Comparison of ENCODE assay signal across 12 cellular contexts in the genomic region with DNA sequence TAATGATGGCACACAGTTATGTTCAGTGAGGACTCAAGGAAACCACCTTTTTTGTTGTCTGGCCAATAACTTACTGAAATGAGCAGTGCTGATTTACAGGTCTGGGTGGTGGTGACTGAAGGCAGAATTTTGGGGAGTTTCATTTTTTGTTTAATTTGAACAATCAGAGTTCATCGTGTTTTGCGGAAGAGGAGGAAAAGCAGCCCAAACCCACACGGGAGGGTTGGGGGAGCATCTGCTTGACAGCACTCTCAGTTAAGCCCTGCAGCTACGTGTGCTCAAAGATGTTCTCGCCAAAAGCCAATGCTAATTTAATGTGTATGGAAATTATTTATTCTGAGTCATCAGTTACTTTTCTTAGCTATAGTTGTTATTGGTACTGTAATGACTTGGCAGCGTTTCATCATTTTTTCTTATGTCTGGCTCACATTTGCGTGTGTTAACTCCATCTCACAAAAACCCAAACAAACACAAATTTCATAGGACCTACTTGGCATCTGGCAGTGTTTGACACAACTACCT.
DNase-seq lines count a peak whose midpoint lies in the region; ATAC-seq, FAIRE-seq and TF ChIP-seq lines count a peak whose summit lies in the region.
"Had no signal": no experiment of that assay in that cellular context is flagged by ENCODE, and none has a peak within 500 bp of the region (broad histone marks: within the 10 kb centered on the region; RNA-seq: fewer than 3 reads in every experiment).

No MANE protein-coding gene starts in this region.

- H3K9me3 ChIP-seq in AG04450 (ENCODE audit: control insufficient read depth, insufficient read depth, low read length): no peaks in the 10 kb centered on the region
- H3K9me3 ChIP-seq: uterus had no signal

- intact Hi-C loops in lower leg skin (cut with DNase I; ENCODE audit: low total_unique reads): no loop called here

- ATAC-seq in activated CD4-positive, CD25-positive, alpha-beta regulatory T cell treated with anti-CD3 and anti-CD28 coated beads, Interleukin-2, amount 50 U/mL, for 24 hours: peak; percentile 84
- ATAC-seq: left ventricle myocardium superior had no signal

- WGBS in lower leg skin, 2 donors: 12 to 25% methylated on average over 7 of the region's 7 CpGs

- no peak for TF ChIP-seq POLR2A in lower leg skin (IDR thresholded peaks at IDR 0.05)

- H3K27me3 ChIP-seq in AG04450 (ENCODE audit: control insufficient read depth, insufficient read depth, low read length): no peaks in the 10 kb centered on the region
- H3K27me3 ChIP-seq: uterus had no signal

- no peak for FAIRE-seq in D721Med (lab: Jason Lieb, UNC)
- FAIRE-seq: TTC549 had no signal

- DNase-seq in AG04450 (ENCODE audit: low read depth, low spot score) (peak; percentile 83), GM12865 (ENCODE audit: low read depth) (peak; percentile 6), fibroblast of the conjunctiva (ENCODE audit: low read depth) (peak; percentile 86), lower leg skin (ENCODE audit: low spot score in 2 of 2) (no peak), D721Med (ENCODE audit: insufficient read length, low spot score) (no peak), iPS-NIHi11 (ENCODE audit: low spot score) (no peak), NCI-H2029 (lab: John Stamatoyannopoulos, UW) (no peak)
- DNase-seq: left ventricle myocardium superior, NCI-H774, uterus had no signal

- CTCF ChIA-PET in AG04450 (lab: Charles Lee): no interaction called here

- H3K4me3 ChIP-seq in AG04450 (ENCODE audit: low read depth, low read length) (no peak overlapping the region), GM12865 (ENCODE audit: low read depth, low read length) (no peak overlapping the region), lower leg skin (ENCODE audit: low read depth, poor library complexity, severe bottlenecking) (no peak overlapping the region)
- H3K4me3 ChIP-seq: uterus had no signal

- POLR2A ChIA-PET in AG04450 (lab: Yijun Ruan, JAX): no interaction called here

- no peak for TF ChIP-seq CTCF in AG04450 (IDR thresholded peaks at IDR 0.05; ENCODE audit: low read depth, low read length)
- no peak for TF ChIP-seq CTCF in GM12865 (IDR thresholded peaks at IDR 0.05; ENCODE audit: insufficient read depth, low read depth, low read length, missing control alignments)
- TF ChIP-seq CTCF in lower leg skin (IDR thresholded peaks at IDR 0.05): no peak
- TF ChIP-seq CTCF in D721Med (IDR thresholded peaks at IDR 0.05; ENCODE audit: insufficient read depth, missing control alignments): no peak

- H3K27ac ChIP-seq in AG04450 (ENCODE audit: low read depth, low read length): no peak overlapping the region

Comparison
In these comparisons a context has a peak if more than half of its experiments do, and no peak if none do; other contexts are left out.
1. DNase-seq: peak in AG04450 (single experiment), GM12865 (single experiment) and fibroblast of the conjunctiva (single experiment); none in lower leg skin (0 of 2), D721Med (single experiment), iPS-NIHi11 (single experiment) and NCI-H2029 (single experiment).